ENCODE assay signal across 8 cellular contexts in genomic region chr9:34177906-34178697, GRCh38. TPM values are rescaled to one million over a fixed set of nuclear protein-coding genes. Genes with fewer than 3 reads are reported as not detected.
DNase-seq lines count a peak whose midpoint lies in the region; ATAC-seq, FAIRE-seq and TF ChIP-seq lines count a peak whose summit lies in the region.

No MANE protein-coding gene starts in this region.

- CTCF ChIA-PET in T-cell (lab: Charles Lee), result interaction anchor here (0.6 to 1.7 kb wide), 8 partner anchors 7 to 77 kb away, joined by 3 to 7 read pairs (median 3); no protein-coding TSS in a partner anchor

- H3K27ac Mint-ChIP-seq in T-helper 2 cell treated with Interferon-gamma antibody and Interleukin-4, amounts not matched to agents 5 μg/mL and 100 μg/mL, for 36 hours, result peak overlapping the region; percentile 99
- peak overlapping the region; percentile 86 to 98 for H3K27ac Mint-ChIP-seq in T-cell

- H3K27me3 ChIP-seq in heart right ventricle, result no peaks in the 10 kb centered on the region
- no peaks in the 10 kb centered on the region for H3K27me3 ChIP-seq in skeletal muscle tissue (ENCODE audit: control insufficient read depth in 3 of 3, insufficient read depth in 3 of 3, low read length in 3 of 3)

- H3K36me3 Mint-ChIP-seq in T-helper 2 cell treated with Interferon-gamma antibody and Interleukin-4, amounts not matched to agents 5 μg/mL and 100 μg/mL, for 36 hours (ENCODE audit: low read depth), result peaks cover 11% of the 10 kb centered on the region
- H3K36me3 Mint-ChIP-seq in T-cell, result no peaks in the 10 kb centered on the region

- DNase-seq in T-helper 2 cell treated with Interferon-gamma antibody and Interleukin-4, amounts not matched to agents 5 μg/mL and 100 μg/mL, for 36 hours (ENCODE audit: low spot score), result no peak
- DNase-seq in T-helper 2 cell (no peak), T-cell (no peak), heart right ventricle (no peak), NCI-H2171 (lab: John Stamatoyannopoulos, UW) (no peak), RCC 7860 (ENCODE audit: low spot score) (no peak)

- H3K9me3 Mint-ChIP-seq in T-helper 2 cell treated with Interferon-gamma antibody and Interleukin-4, amounts not matched to agents 5 μg/mL and 100 μg/mL, for 36 hours, result no peaks in the 10 kb centered on the region
- H3K9me3 Mint-ChIP-seq in T-cell, result no peaks in the 10 kb centered on the region

- H3K9me3 ChIP-seq in heart right ventricle, result no peaks in the 10 kb centered on the region
- H3K9me3 ChIP-seq in skeletal muscle tissue (ENCODE audit: control insufficient read depth in 3 of 3, low read length in 3 of 3), result no peaks in the 10 kb centered on the region

- POLR2A ChIA-PET in T-cell (lab: Charles Lee), result interaction anchor here in 1 of 2 donors (0.5 to 1.2 kb wide), 8 partner anchors 12 to 1150 kb away, joined by 3 to 5 read pairs (median 4); partner anchors contain the start of gene DCAF12

- peaks cover 0 to 8% (median 0%) of the 10 kb centered on the region in 9 donors for H3K36me3 ChIP-seq in heart right ventricle
- no peaks in the 10 kb centered on the region for H3K36me3 ChIP-seq in skeletal muscle tissue (ENCODE audit: control insufficient read depth in 3 of 3, insufficient read depth in 3 of 3, low read length in 3 of 3)

- no peak for ATAC-seq in T-cell (replicated peaks in 1 of 4)
- peak in 3 of 8 donors; percentile 3 to 31 (median 14) for ATAC-seq in heart right ventricle
- ATAC-seq in HG03442 (IDR thresholded peaks at IDR 0.05; ENCODE audit: unreplicated experiment), result no peak

- peak overlapping the region; percentile 99 for H3K4me3 Mint-ChIP-seq in T-helper 2 cell treated with Interferon-gamma antibody and Interleukin-4, amounts not matched to agents 5 μg/mL and 100 μg/mL, for 36 hours
- H3K4me3 Mint-ChIP-seq in T-cell, result peak overlapping the region; percentile 90 to 98 (median 93)

- H3K4me3 ChIP-seq in heart right ventricle (peak overlapping the region; percentile 62 to 90 (median 72)), skeletal muscle tissue (ENCODE audit: low read length in 3 of 3) (peak overlapping the region; percentile 90 to 99 (median 93))

- H3K4me1 Mint-ChIP-seq in T-helper 2 cell treated with Interferon-gamma antibody and Interleukin-4, amounts not matched to agents 5 μg/mL and 100 μg/mL, for 36 hours (ENCODE audit: low read depth), result peaks cover 9% of the 10 kb centered on the region
- peaks cover 24 to 26% (median 24%) of the 10 kb centered on the region in 3 donors for H3K4me1 Mint-ChIP-seq in T-cell

- WGBS in heart right ventricle, 2 donors, result 23% methylated on average over 26 of the region's 26 CpGs

- peaks cover 0 to 35% (median 17%) of the 10 kb centered on the region in 9 donors for H3K4me1 ChIP-seq in heart right ventricle
- peaks cover 4 to 7% (median 6%) of the 10 kb centered on the region in 3 donors for H3K4me1 ChIP-seq in skeletal muscle tissue (ENCODE audit: control insufficient read depth in 3 of 3, insufficient read depth in 3 of 3, low read length in 3 of 3)

- H3K27ac ChIP-seq in heart right ventricle (peak overlapping the region; percentile 68 to 97 (median 92)), skeletal muscle tissue (ENCODE audit: low read depth, low read length) (peak overlapping the region; percentile 95)

- FAIRE-seq in RCC 7860 (lab: Jason Lieb, UNC), result no peak

- H3K27me3 Mint-ChIP-seq in T-helper 2 cell treated with Interferon-gamma antibody and Interleukin-4, amounts not matched to agents 5 μg/mL and 100 μg/mL, for 36 hours (ENCODE audit: low read depth), result no peaks in the 10 kb centered on the region
- H3K27me3 Mint-ChIP-seq in T-cell, result no peaks in the 10 kb centered on the region

- no peak for TF ChIP-seq CTCF in heart right ventricle (IDR thresholded peaks at IDR 0.05)

- intact Hi-C loops in heart right ventricle (cut with DNase I), result loop anchor here in 8 of 10 donors (2.0 to 10.0 kb wide), 5 partner anchors 51 to 75 kb away; partner anchors contain the start of gene DCAF12 (in 5 of the 8)

- peak overlapping the region; percentile 94 to 98 (median 95) for H3K9ac ChIP-seq in skeletal muscle tissue (ENCODE audit: low read depth in 1 of 3, low read length in 3 of 3)

RNA-seq across cellular contexts. Expression of gene UBAP1, which starts 0.7 kb away (rescaled TPM):
- 10 to 100 TPM; 33.1 to 42.2 (median 35.5) TPM for total RNA-seq in T-cell
- total RNA-seq in heart right ventricle, result 10 to 100 TPM; 39.5 to 54.2 (median 43.3) TPM
- 10 to 100 TPM; 18.4 to 41.1 TPM for polyA plus RNA-seq in heart right ventricle
- total RNA-seq in skeletal muscle tissue, result 21.4 TPM

RNA-seq across cellular contexts. Expression of gene DCAF12, which starts 51.6 kb away (rescaled TPM):
- total RNA-seq in T-cell, result 10 to 100 TPM; 15.5 to 29.1 (median 23.3) TPM
- 10 to 100 TPM; 13.8 to 24.2 (median 16.7) TPM for total RNA-seq in heart right ventricle
- polyA plus RNA-seq in heart right ventricle, result 1 to 10 TPM; 6.4 to 9.8 TPM
- 36.5 TPM for total RNA-seq in skeletal muscle tissue
